20 cellular contexts compared by ENCODE assay signal in the genomic region with DNA sequence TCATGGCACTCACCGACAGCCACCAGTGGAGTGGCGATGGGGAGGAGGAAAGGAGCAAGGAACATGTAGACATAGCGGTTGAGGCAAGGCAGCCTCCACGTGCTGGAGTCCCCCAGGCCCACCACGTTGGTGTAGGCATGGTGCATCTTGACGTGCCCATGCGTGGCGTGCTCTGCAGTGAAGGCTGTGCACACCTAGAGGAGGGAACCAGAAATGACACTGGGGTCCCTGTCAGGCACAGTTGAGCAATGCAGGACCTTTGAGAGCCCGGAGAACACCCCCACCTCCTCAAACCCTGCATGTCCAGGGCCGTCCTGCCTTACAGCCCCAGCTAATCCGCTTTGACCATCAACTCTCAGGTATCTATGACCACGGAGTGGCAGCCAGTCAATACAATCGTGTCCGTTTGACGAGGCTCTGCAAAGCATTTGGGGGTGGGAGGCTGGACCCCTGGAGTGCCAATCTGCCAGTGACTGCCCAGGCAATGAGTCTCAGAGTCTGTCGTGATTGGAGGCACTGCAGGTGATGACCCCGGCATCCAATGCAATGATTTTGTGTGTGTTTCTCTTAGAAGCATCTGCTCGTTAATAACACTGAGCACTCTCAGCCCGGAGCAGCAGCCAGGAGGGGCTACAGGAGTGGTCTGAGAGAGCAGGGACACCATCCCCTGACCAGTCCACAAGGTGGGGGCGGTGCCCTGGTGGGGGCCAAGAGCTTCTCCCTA. TPM values are rescaled to one million over a fixed set of nuclear protein-coding genes. Genes with fewer than 3 reads are reported as not detected.
DNase-seq lines count a peak whose midpoint lies in the region; ATAC-seq, FAIRE-seq and TF ChIP-seq lines count a peak whose summit lies in the region.
"Had no signal": no experiment of that assay in that cellular context is flagged by ENCODE, and none has a peak within 500 bp of the region (broad histone marks: within the 10 kb centered on the region; RNA-seq: fewer than 3 reads in every experiment).

No MANE protein-coding gene starts in this region.

- no peak for FAIRE-seq in H1 (lab: Jason Lieb, UNC)
- no peak for FAIRE-seq in small intestine (lab: Jason Lieb, UNC)
- no peak for FAIRE-seq in GM19239 (lab: Jason Lieb, UNC)
- FAIRE-seq: D721Med had no signal

- peak overlapping the region; percentile 95 for H2BK15ac ChIP-seq in H1 (ENCODE audit: low read length)

- H3K79me1 ChIP-seq in H1 (ENCODE audit: low read depth, low read length), result no peaks in the 10 kb centered on the region

- H3K4me2 ChIP-seq in MM.1S (ENCODE audit: low read depth, low read length) (no peak overlapping the region), H1 (ENCODE audit: insufficient read depth in 1 of 2, low read depth in 2 of 2, low read length in 2 of 2) (no peak overlapping the region)
- H3K4me2 ChIP-seq: BLaER1 had no signal

- peak overlapping the region; percentile 72; the same call in 1 of the 2 replicates for H2BK20ac ChIP-seq in H1 (ENCODE audit: low read length)

- H3K9me3 ChIP-seq in MM.1S (replicated peaks; ENCODE audit: insufficient read depth, low read length) (no peaks in the 10 kb centered on the region), H1 (ENCODE audit: insufficient read depth in 2 of 2, low read depth in 1 of 2, low read length in 1 of 2) (no peaks in the 10 kb centered on the region), small intestine (ENCODE audit: control insufficient read depth, low read depth) (no peaks in the 10 kb centered on the region)
- H3K9me3 ChIP-seq: BLaER1 had no signal

- H3K14ac ChIP-seq in H1 (ENCODE audit: insufficient read length), result no peak overlapping the region

- no peak overlapping the region for H4K5ac ChIP-seq in H1 (ENCODE audit: insufficient read length, low read depth, low read length)

- ATAC-seq in GM19463 (IDR thresholded peaks at IDR 0.05; ENCODE audit: unreplicated experiment), result no peak

- TF ChIP-seq POLR2A in H1 (IDR thresholded peaks at IDR 0.05; ENCODE audit: control extremely low read depth in 1 of 2, low read depth in 2 of 2, low read length in 2 of 2), result no peak

- no peak overlapping the region for H3K56ac ChIP-seq in H1 (replicated peaks; ENCODE audit: insufficient read length, low read depth, low read length)

- no peak overlapping the region for H3K4me3 ChIP-seq in GM12875 (ENCODE audit: low read depth, low read length)
- no peak overlapping the region for H3K4me3 ChIP-seq in MM.1S (ENCODE audit: low read length)
- no peak overlapping the region for H3K4me3 ChIP-seq in H1 (ENCODE audit: extremely low read depth in 1 of 4, insufficient read depth in 2 of 4, low read depth in 3 of 4, low read length in 4 of 4)
- H3K4me3 ChIP-seq in H7 (ENCODE audit: insufficient read depth, low read depth, low read length), result no peak overlapping the region
- no peak overlapping the region for H3K4me3 ChIP-seq in small intestine (ENCODE audit: low read depth in 1 of 2, low read length in 2 of 2)
- H3K4me3 ChIP-seq: BLaER1 had no signal

- no peaks in the 10 kb centered on the region for H3K36me3 ChIP-seq in MM.1S (replicated peaks; ENCODE audit: insufficient read depth, low read length)
- no peaks in the 10 kb centered on the region for H3K36me3 ChIP-seq in H1 (ENCODE audit: control insufficient read depth in 2 of 4, insufficient read depth in 4 of 4, low read length in 3 of 4)
- H3K36me3 ChIP-seq in H7 (replicated peaks; ENCODE audit: control insufficient read depth, insufficient read depth, low read length), result no peaks in the 10 kb centered on the region
- H3K36me3 ChIP-seq in small intestine (ENCODE audit: control insufficient read depth in 2 of 2, insufficient read depth in 2 of 2, low read length in 2 of 2), result no peaks in the 10 kb centered on the region
- H3K36me3 ChIP-seq: BLaER1 had no signal

- no peak overlapping the region for H2BK120ac ChIP-seq in H1 (replicated peaks; ENCODE audit: low read depth, low read length)

- H3K4ac ChIP-seq in H1 (replicated peaks; ENCODE audit: insufficient read length, low read depth, low read length), result no peak overlapping the region

- DNase-seq in MM.1S (no peak), H1 (ENCODE audit: low read depth in 1 of 2, low spot score in 2 of 2) (no peak), retina (peak; percentile 40), H7 (no peak), small intestine (no peak), GM19239 (ENCODE audit: insufficient read length, low spot score) (no peak)
- DNase-seq: CD4-positive, alpha-beta T cell; DMS153; DMS79 treated with DMSO at 0.1 percent for 48 hours; EL; GDM1; KG1 had no signal

- peak overlapping the region; percentile 45 for H4K8ac ChIP-seq in H1 (ENCODE audit: extremely low read depth, insufficient read depth, low read length)

- H3K23me2 ChIP-seq in H1 (ENCODE audit: low read depth, low read length), result no peaks in the 10 kb centered on the region

- H3K9ac ChIP-seq in MM.1S (ENCODE audit: low read length), result no peak overlapping the region
- no peak overlapping the region for H3K9ac ChIP-seq in H1 (replicated peaks in 1 of 4; ENCODE audit: extremely low read depth in 1 of 4, low read depth in 3 of 4, low read length in 3 of 4)
- H3K9ac ChIP-seq: BLaER1 had no signal

- CTCF ChIA-PET in H1 (lab: Charles Lee; ENCODE audit: partially characterized antibody), result interaction anchor here (1.0 to 81.0 kb wide), 5 partner anchors 12 to 75 kb away, joined by 3 to 2981 read pairs (median 13); partner anchors contain the start of genes GRIN2C and NAT9

- H2BK5ac ChIP-seq in H1 (ENCODE audit: low read depth, low read length), result peak overlapping the region; percentile 52; the same call in 1 of the 2 replicates

- H4K91ac ChIP-seq in H1 (replicated peaks; ENCODE audit: insufficient read length, low read length), result peak overlapping the region; percentile 22

- no peak overlapping the region for H3K27ac ChIP-seq in MM.1S (ENCODE audit: low read length)
- H3K27ac ChIP-seq in H1 (ENCODE audit: low read depth, low read length), result no peak overlapping the region
- no peak overlapping the region for H3K27ac ChIP-seq in small intestine (ENCODE audit: low read depth in 1 of 2, low read length in 1 of 2)
- H3K27ac ChIP-seq: BLaER1 had no signal

- H3K18ac ChIP-seq in H1 (ENCODE audit: extremely low read depth, low read length), result no peak overlapping the region; the same call in 1 of the 2 replicates

- H3K4me1 ChIP-seq in MM.1S (ENCODE audit: low read length) (no peaks in the 10 kb centered on the region), H1 (replicated peaks in 1 of 4; ENCODE audit: control insufficient read depth in 3 of 4, insufficient read depth in 4 of 4, low read length in 3 of 4) (peaks cover 3 to 8% (median 5%) of the 10 kb centered on the region in 4 experiments; a peak in 6 of 7 replicates), small intestine (ENCODE audit: control insufficient read depth in 2 of 2, insufficient read depth in 1 of 2, low read depth in 1 of 2, low read length in 1 of 2) (no peaks in the 10 kb centered on the region)

- H3K79me2 ChIP-seq in MM.1S (ENCODE audit: low read length) (no peaks in the 10 kb centered on the region), H1 (ENCODE audit: control insufficient read depth in 1 of 2, insufficient read depth in 2 of 2, low read length in 2 of 2) (no peaks in the 10 kb centered on the region)

- no peaks in the 10 kb centered on the region for H4K20me1 ChIP-seq in MM.1S (ENCODE audit: insufficient read depth, low read length)
- H4K20me1 ChIP-seq in H1 (replicated peaks in 1 of 2; ENCODE audit: control insufficient read depth in 1 of 2, insufficient read depth in 2 of 2, low read length in 2 of 2), result no peaks in the 10 kb centered on the region
- H4K20me1 ChIP-seq: BLaER1 had no signal

- H3K27me3 ChIP-seq in MM.1S (replicated peaks; ENCODE audit: insufficient read depth, low read length) (peaks cover 95% of the 10 kb centered on the region), H1 (replicated peaks in 1 of 4; ENCODE audit: control insufficient read depth in 3 of 4, extremely low read depth in 1 of 4, insufficient read depth in 3 of 4, low read length in 3 of 4) (peaks cover 0 to 2% (median 0%) of the 10 kb centered on the region in 4 experiments; a peak in 2 of 7 replicates), H7 (ENCODE audit: control insufficient read depth, insufficient read depth, low read length) (peaks cover under 1% of the 10 kb centered on the region; the same call in 1 of the 2 replicates), small intestine (ENCODE audit: control insufficient read depth in 2 of 2, insufficient read depth in 2 of 2, low read length in 2 of 2) (peaks cover 0 to 4% of the 10 kb centered on the region in 2 donors)
- H3K27me3 ChIP-seq: BLaER1 had no signal

- H2AK5ac ChIP-seq in H1 (ENCODE audit: low read depth, low read length), result peak overlapping the region; percentile 91

- no peaks in the 10 kb centered on the region for H3F3A ChIP-seq in MM.1S (ENCODE audit: insufficient read depth, low read length)

- WGBS in H1 (ENCODE audit: extremely low coverage in 1 of 2, insufficient coverage in 1 of 2, insufficient read length in 1 of 2, insufficient replicate concordance in 2 of 2, low coverage in 1 of 2, low lambda C conversion rate in 2 of 2, missing lambda C conversion rate in 1 of 2), 2 experiments, result 82% methylated on average over 20 of the region's 20 CpGs; no CpG with 5 or more reads in 1 of the 2 experiments
- WGBS in small intestine, 3 donors, result 74 to 76% (median 74%) methylated on average over 20 of the region's 20 CpGs

- TF ChIP-seq CTCF in GM12875 (IDR thresholded peaks at IDR 0.05; ENCODE audit: borderline replicate concordance, insufficient read depth, low read depth, low read length) (0 out of 2 replicates have a peak, but pooled peaks have one; percentile 2), MM.1S (IDR thresholded peaks at IDR 0.05; ENCODE audit: low read length) (0 out of 2 replicates have a peak, but pooled peaks have one; percentile 3), H1 (IDR thresholded peaks at IDR 0.05; ENCODE audit: control extremely low read depth in 1 of 3, insufficient read depth in 1 of 3, low read depth in 1 of 3, low read length in 3 of 3) (no peak)

- peak overlapping the region; percentile 80; the same call in 1 of the 2 replicates for H2BK12ac ChIP-seq in H1 (ENCODE audit: low read depth, low read length)

- POLR2A ChIA-PET in H1 (lab: Charles Lee; ENCODE audit: partially characterized antibody), result interaction anchor here (1.5 to 2.3 kb wide), 2 partner anchors 9 to 11 kb away, joined by 3 to 12 read pairs; partner anchors contain the start of genes FADS6 and FDXR

- H2AFZ ChIP-seq in MM.1S (ENCODE audit: low read length) (no peak overlapping the region), H1 (ENCODE audit: low read length) (no peak overlapping the region)

- TF ChIP-seq RAD21 in H1 (IDR thresholded peaks at IDR 0.05 in 1 of 2, conservative IDR thresholded peaks at IDR 0.05 in 1 of 2; ENCODE audit: low read depth in 2 of 2, low read length in 2 of 2), result no peak

- H3K23ac ChIP-seq in H1 (ENCODE audit: insufficient read length), result no peak overlapping the region

- TF ChIP-seq EP300 in H1 (IDR thresholded peaks at IDR 0.05; ENCODE audit: borderline replicate concordance in 1 of 2, low read depth in 2 of 2, low read length in 2 of 2), result no peak

- no peaks in the 10 kb centered on the region for H3K9me2 ChIP-seq in MM.1S (replicated peaks; ENCODE audit: insufficient read depth, low read length)

RNA-seq across cellular contexts. Expression of gene FDXR, which starts 9.9 kb away (rescaled TPM):
- 24.2 and 25.6 TPM in 2 replicates for total RNA-seq in H1 (2021; fragmentation: NEBNext Ultra II Directional; extraction: Animal tissue kit (Norgen Biotek cat#: 25700))
- polyA plus RNA-seq in H1 (2011; rRNA removed) (31.4 and 44.0 TPM in 2 replicates), small intestine (10 to 100 TPM; 12.4 to 16.6 (median 12.5) TPM)
- polyA plus RNA-seq in H1 (2011; cell fraction: cytosol; rRNA removed), result 52.5 TPM
- polyA plus RNA-seq in H1 (2011; cell fraction: nucleus; rRNA removed), result 67.0 TPM
- polyA plus RNA-seq in H1 (2012, experiment 1 of 2), result 20.6 to 42.6 TPM (median 37.8 TPM) in 4 replicates
- polyA plus RNA-seq in H1 (2012, experiment 2 of 2), result 33.2 TPM
- 13.2 TPM for polyA plus RNA-seq in H1 (2013, experiment 1 of 2)
- 13.1 TPM for polyA plus RNA-seq in H1 (2013, experiment 2 of 2)
- 10.8 and 11.3 TPM in 2 replicates for polyA minus RNA-seq in H1 (2011; rRNA and poly(A)+ RNA removed)
- polyA minus RNA-seq in H1 (2011; cell fraction: cytosol; rRNA and poly(A)+ RNA removed), result 20.4 TPM
- polyA minus RNA-seq in H1 (2011; cell fraction: nucleus; rRNA and poly(A)+ RNA removed), result 25.0 TPM
- 4.9 and 9.7 TPM in 2 replicates for total RNA-seq in H7 (2014; rRNA removed; shearing (Covaris generic))

RNA-seq across cellular contexts. Expression of gene FADS6, which starts 10.8 kb away (rescaled TPM):
- 0.56 and 0.80 TPM in 2 replicates for total RNA-seq in H1 (2021; fragmentation: NEBNext Ultra II Directional; extraction: Animal tissue kit (Norgen Biotek cat#: 25700))
- polyA plus RNA-seq in H1 (2011; rRNA removed), result 2.5 and 2.6 TPM in 2 replicates
- polyA plus RNA-seq in H1 (2011; cell fraction: cytosol; rRNA removed), result 2.2 TPM
- 2.2 TPM for polyA plus RNA-seq in H1 (2011; cell fraction: nucleus; rRNA removed)
- 0.79 to 2.0 TPM (median 1.4 TPM) in 4 replicates for polyA plus RNA-seq in H1 (2012, experiment 1 of 2)
- 0.67 TPM for polyA plus RNA-seq in H1 (2012, experiment 2 of 2)
- 0.67 TPM for polyA plus RNA-seq in H1 (2013, experiment 1 of 2)
- 0.52 TPM for polyA plus RNA-seq in H1 (2013, experiment 2 of 2)
- polyA minus RNA-seq in H1 (2011; rRNA and poly(A)+ RNA removed), result 1.6 and 2.1 TPM in 2 replicates
- 1.8 TPM for polyA minus RNA-seq in H1 (2011; cell fraction: cytosol; rRNA and poly(A)+ RNA removed)
- polyA minus RNA-seq in H1 (2011; cell fraction: nucleus; rRNA and poly(A)+ RNA removed), result 0.80 TPM
- 0.52 TPM in 1 of 2 replicates, not detected in the other for total RNA-seq in H7 (2014; rRNA removed; shearing (Covaris generic))
- polyA plus RNA-seq in small intestine, result 10 to 100 TPM in 2 of 3 donors, 1 to 10 TPM in 1; 2.5 to 27.3 (median 27.3) TPM
- total RNA-seq: A673; CD4-positive, alpha-beta T cell; H4; LHCN-M2 had no signal
- polyA plus RNA-seq: IgD-negative memory B cell had no signal

RNA-seq across cellular contexts. Expression of gene GRIN2C, which starts 23.0 kb away (rescaled TPM):
- 0.07 TPM in 1 of 2 replicates, not detected in the other for total RNA-seq in H1 (2021; fragmentation: NEBNext Ultra II Directional; extraction: Animal tissue kit (Norgen Biotek cat#: 25700))
- polyA plus RNA-seq in H1 (2011; rRNA removed), result 0.06 and 0.11 TPM in 2 replicates
- 0.05 TPM for polyA plus RNA-seq in H1 (2011; cell fraction: cytosol; rRNA removed)
- polyA plus RNA-seq in H1 (2011; cell fraction: nucleus; rRNA removed), result 0.20 TPM
- 0.06 to 0.29 TPM (median 0.19 TPM) in 4 replicates for polyA plus RNA-seq in H1 (2012, experiment 1 of 2)
- polyA plus RNA-seq in H1 (2012, experiment 2 of 2), result 0.05 TPM
- polyA plus RNA-seq in H1 (2013, experiment 1 of 2), result 0.02 TPM
- 0.04 TPM for polyA plus RNA-seq in H1 (2013, experiment 2 of 2)
- 0.12 TPM in 1 of 2 replicates, not detected in the other for polyA minus RNA-seq in H1 (2011; rRNA and poly(A)+ RNA removed)
- polyA minus RNA-seq in H1 (2011; cell fraction: cytosol; rRNA and poly(A)+ RNA removed), result not detected
- polyA minus RNA-seq in H1 (2011; cell fraction: nucleus; rRNA and poly(A)+ RNA removed), result 0.20 TPM
- total RNA-seq in H7 (2014; rRNA removed; shearing (Covaris generic)), result not detected in 2 replicates
- under 1 TPM in 1 of 3 donors, not detected in 2; 0.37 TPM for polyA plus RNA-seq in small intestine
- total RNA-seq: CD4-positive, alpha-beta T cell had no signal
- polyA plus RNA-seq: IgD-negative memory B cell had no signal

RNA-seq across cellular contexts. Expression of gene USH1G, which starts 40.4 kb away (rescaled TPM):
- total RNA-seq in H1 (2021; fragmentation: NEBNext Ultra II Directional; extraction: Animal tissue kit (Norgen Biotek cat#: 25700)), result 1.6 and 1.7 TPM in 2 replicates
- polyA plus RNA-seq in H1 (2011; rRNA removed) (4.3 and 5.0 TPM in 2 replicates), small intestine (under 1 TPM; 0.07 to 0.81 (median 0.45) TPM)
- 3.5 TPM for polyA plus RNA-seq in H1 (2011; cell fraction: cytosol; rRNA removed)
- 3.5 TPM for polyA plus RNA-seq in H1 (2011; cell fraction: nucleus; rRNA removed)
- 1.3 to 2.8 TPM (median 2.0 TPM) in 4 replicates for polyA plus RNA-seq in H1 (2012, experiment 1 of 2)
- 1.9 TPM for polyA plus RNA-seq in H1 (2012, experiment 2 of 2)
- polyA plus RNA-seq in H1 (2013, experiment 1 of 2), result 0.61 TPM
- polyA plus RNA-seq in H1 (2013, experiment 2 of 2), result 0.70 TPM
- polyA minus RNA-seq in H1 (2011; rRNA and poly(A)+ RNA removed), result 5.1 and 8.8 TPM in 2 replicates
- 3.7 TPM for polyA minus RNA-seq in H1 (2011; cell fraction: cytosol; rRNA and poly(A)+ RNA removed)
- 4.2 TPM for polyA minus RNA-seq in H1 (2011; cell fraction: nucleus; rRNA and poly(A)+ RNA removed)
- 0.59 and 1.3 TPM in 2 replicates for total RNA-seq in H7 (2014; rRNA removed; shearing (Covaris generic))
- total RNA-seq: A673; CD4-positive, alpha-beta T cell; LHCN-M2 had no signal
- polyA plus RNA-seq: IgD-negative memory B cell had no signal

RNA-seq across cellular contexts. Expression of gene OTOP2, which starts 41.4 kb away (rescaled TPM):
- total RNA-seq in H1 (2021; fragmentation: NEBNext Ultra II Directional; extraction: Animal tissue kit (Norgen Biotek cat#: 25700)), result not detected in 2 replicates
- polyA plus RNA-seq in H1 (2011; rRNA removed), result 0.23 and 0.27 TPM in 2 replicates
- 0.23 TPM for polyA plus RNA-seq in H1 (2011; cell fraction: cytosol; rRNA removed)
- polyA plus RNA-seq in H1 (2011; cell fraction: nucleus; rRNA removed), result 0.37 TPM
- 0.11 to 0.18 TPM (median 0.16 TPM) in 3 of 4 replicates, not detected in the other for polyA plus RNA-seq in H1 (2012, experiment 1 of 2)
- polyA plus RNA-seq in H1 (2012, experiment 2 of 2), result not detected
- not detected for polyA plus RNA-seq in H1 (2013, experiment 1 of 2)
- polyA plus RNA-seq in H1 (2013, experiment 2 of 2), result 0.06 TPM
- polyA minus RNA-seq in H1 (2011; rRNA and poly(A)+ RNA removed), result not detected in 2 replicates
- not detected for polyA minus RNA-seq in H1 (2011; cell fraction: cytosol; rRNA and poly(A)+ RNA removed)
- polyA minus RNA-seq in H1 (2011; cell fraction: nucleus; rRNA and poly(A)+ RNA removed), result not detected
- not detected in 2 replicates for total RNA-seq in H7 (2014; rRNA removed; shearing (Covaris generic))
- polyA plus RNA-seq in small intestine, result under 1 TPM; 0.22 to 0.54 (median 0.39) TPM
- total RNA-seq: A673; CD4-positive, alpha-beta T cell; H4; LHCN-M2 had no signal
- polyA plus RNA-seq: IgD-negative memory B cell had no signal

Comparison
In these comparisons a context has a peak if more than half of its experiments do, and no peak if none do; other contexts are left out.
1. CTCF ChIP-seq: peak in GM12875 (single experiment) and MM.1S (single experiment); none in H1 (0 of 3).